15 cellular contexts compared by ENCODE assay signal in the genomic region with DNA sequence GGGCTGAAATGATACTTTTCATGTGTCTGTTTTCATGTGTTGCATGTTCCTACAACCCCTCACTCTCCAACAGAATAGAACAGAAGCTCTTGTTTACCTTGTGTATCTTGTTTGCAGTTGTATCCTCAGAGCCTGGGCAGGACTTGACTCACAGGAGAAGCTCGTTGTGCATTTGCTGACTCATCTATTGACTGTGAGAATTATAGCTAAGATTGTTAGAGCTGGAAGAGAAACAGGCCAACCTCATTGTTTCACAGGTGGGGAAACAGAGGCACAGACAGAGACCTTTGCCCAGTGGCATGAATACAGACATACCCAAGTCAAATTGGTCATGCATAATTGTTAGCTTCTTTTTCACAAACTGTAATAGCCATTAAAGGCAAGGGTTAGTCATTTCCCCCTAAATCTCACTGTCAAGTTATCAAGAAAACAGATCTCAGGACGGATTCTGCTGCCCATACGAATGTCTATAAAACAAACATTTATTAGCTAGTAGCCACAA. TPM values are rescaled to one million over a fixed set of nuclear protein-coding genes. Genes with fewer than 3 reads are reported as not detected.
DNase-seq lines count a peak whose midpoint lies in the region; TF ChIP-seq lines count a peak whose summit lies in the region.
"Had no signal": no experiment of that assay in that cellular context is flagged by ENCODE, and none has a peak within 500 bp of the region (broad histone marks: within the 10 kb centered on the region; RNA-seq: fewer than 3 reads in every experiment).

No MANE protein-coding gene starts in this region.

- H3K27me3 Mint-ChIP-seq in mesothelial cell of epicardium (ENCODE audit: low read depth) (no peaks in the 10 kb centered on the region), glutamatergic neuron (ENCODE audit: unreplicated experiment) (no peaks in the 10 kb centered on the region)

- H3K9me3 Mint-ChIP-seq in mesothelial cell of epicardium = no peaks in the 10 kb centered on the region
- H3K9me3 Mint-ChIP-seq in glutamatergic neuron (ENCODE audit: unreplicated experiment) = peaks cover 10% of the 10 kb centered on the region

- H3K4me3 Mint-ChIP-seq in mesothelial cell of epicardium (no peak overlapping the region), glutamatergic neuron (ENCODE audit: unreplicated experiment) (no peak overlapping the region)
- H3K4me3 Mint-ChIP-seq: activated CD8-positive, alpha-beta T cell treated with anti-CD3 and anti-CD28 coated beads, Interleukin-2, amount 10 ng/mL, durations not matched to agents 7 days and 5 days; CD4-positive, alpha-beta memory T cell; IgD-negative memory B cell had no signal

- H3K4me3 ChIP-seq in cardiac fibroblast (replicated peaks in 1 of 2; ENCODE audit: low read depth in 2 of 2, low read length in 2 of 2) = no peak overlapping the region
- H3K4me3 ChIP-seq: cardiac muscle cell, tibial artery had no signal

- no peak for TF ChIP-seq CTCF in cardiac fibroblast (IDR thresholded peaks at IDR 0.05; ENCODE audit: low read depth, low read length)
- no peak for TF ChIP-seq CTCF in mesothelial cell of epicardium (IDR thresholded peaks at IDR 0.05; ENCODE audit: unreplicated experiment)
- no peak for TF ChIP-seq CTCF in glutamatergic neuron (IDR thresholded peaks at IDR 0.05; ENCODE audit: partially characterized antibody, unreplicated experiment)

- DNase-seq in AG08395 (ENCODE audit: low spot score) = peak; percentile 77
- peak; percentile 79 for DNase-seq in LoVo (ENCODE audit: low spot score)
- DNase-seq in cardiac fibroblast (ENCODE audit: low read depth in 2 of 2) = peak; percentile 70 to 95
- no peak for DNase-seq in mesothelial cell of epicardium (ENCODE audit: low spot score in 2 of 2, unreplicated experiment in 2 of 2)
- DNase-seq in SHP77 treated with DMSO at 0.1 percent for 48 hours (lab: John Stamatoyannopoulos, UW) = no peak
- DNase-seq in central memory CD4-positive, alpha-beta T cell = no peak
- no peak for DNase-seq in glutamatergic neuron
- no peak for DNase-seq in ureter (ENCODE audit: low spot score)
- DNase-seq: activated CD8-positive, alpha-beta T cell treated with anti-CD3 and anti-CD28 coated beads, Interleukin-2, amount 10 ng/mL, durations not matched to agents 7 days and 5 days; CD4-positive, alpha-beta memory T cell; kidney; NK-92 treated with Interleukin-12 subunit alpha and Interleukin-12 subunit beta, amount 100 ng/mL, for 24 hours; tibial artery had no signal

- H3K27ac Mint-ChIP-seq in mesothelial cell of epicardium (peak overlapping the region; percentile 36), glutamatergic neuron (ENCODE audit: unreplicated experiment) (no peak overlapping the region)
- H3K27ac Mint-ChIP-seq: activated CD8-positive, alpha-beta T cell treated with anti-CD3 and anti-CD28 coated beads, Interleukin-2, amount 10 ng/mL, durations not matched to agents 7 days and 5 days; IgD-negative memory B cell had no signal

- peaks cover 4% of the 10 kb centered on the region for H3K4me1 Mint-ChIP-seq in mesothelial cell of epicardium
- H3K4me1 Mint-ChIP-seq in glutamatergic neuron (ENCODE audit: low read depth, unreplicated experiment) = peaks cover 16% of the 10 kb centered on the region

- H3K36me3 Mint-ChIP-seq in mesothelial cell of epicardium = no peaks in the 10 kb centered on the region
- no peaks in the 10 kb centered on the region for H3K36me3 Mint-ChIP-seq in glutamatergic neuron (ENCODE audit: unreplicated experiment)
- H3K36me3 Mint-ChIP-seq: CD4-positive, alpha-beta memory T cell; IgD-negative memory B cell had no signal

RNA-seq across cellular contexts. Expression of a gene that starts 4.6 kb away (rescaled TPM):
- total RNA-seq in mesothelial cell of epicardium = 17.7 to 20.9 TPM (median 19.7 TPM) in 3 replicates
- 49.8 TPM for total RNA-seq in glutamatergic neuron (ENCODE audit: unreplicated experiment)
- total RNA-seq in ureter = 156 TPM

RNA-seq across cellular contexts. Expression of a gene that starts 30.0 kb away (rescaled TPM):
- total RNA-seq in mesothelial cell of epicardium = not detected in 3 replicates
- not detected for total RNA-seq in glutamatergic neuron (ENCODE audit: unreplicated experiment)
- total RNA-seq in ureter = 5.6 TPM
- total RNA-seq: activated CD8-positive, alpha-beta T cell treated with anti-CD3 and anti-CD28 coated beads, Interleukin-2, amount 10 ng/mL, durations not matched to agents 7 days and 5 days; cardiac muscle cell had no signal

Comparison
In these comparisons a context has a peak if more than half of its experiments do, and no peak if none do; other contexts are left out.
1. DNase-seq: peak in AG08395 (single experiment), LoVo (single experiment) and cardiac fibroblast (2 of 2); none in mesothelial cell of epicardium (0 of 2), SHP77 treated with DMSO at 0.1 percent for 48 hours (single experiment), central memory CD4-positive, alpha-beta T cell (single experiment), glutamatergic neuron (single experiment) and ureter (single experiment).